ENCODE assay signal across 7 cellular contexts in the genomic region with DNA sequence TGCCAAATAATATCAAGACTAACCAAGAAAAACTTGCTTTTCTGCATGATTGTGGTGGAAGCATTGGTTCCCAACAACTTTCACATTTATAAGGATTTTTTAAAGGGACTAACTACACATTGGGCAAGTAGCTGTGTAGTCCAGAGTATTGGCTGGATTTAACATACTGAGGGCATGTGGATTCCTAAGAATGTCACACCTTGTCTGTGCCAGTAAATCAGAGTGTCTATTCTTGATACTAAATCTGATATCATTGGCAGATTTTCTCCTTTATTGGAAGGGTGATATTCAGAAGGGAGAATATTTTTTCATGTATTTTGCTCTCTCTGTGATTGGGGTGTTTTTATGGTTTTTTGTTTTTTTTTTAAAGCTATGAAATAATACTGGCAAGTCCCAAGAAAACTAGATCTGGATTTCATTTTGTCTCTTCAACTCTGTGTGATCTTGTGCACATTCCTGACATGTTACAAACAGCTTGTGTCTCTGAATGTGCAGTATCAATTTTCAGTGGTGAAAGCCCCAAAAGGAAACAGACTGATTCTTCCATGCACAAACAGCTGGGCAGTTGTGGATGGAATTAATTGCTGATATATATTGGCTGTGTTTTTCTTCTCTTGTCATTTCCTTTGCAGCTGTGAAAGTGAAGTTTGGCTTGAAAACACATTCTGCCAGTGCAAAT.
A peak's percentile ranks its signal among the peaks of the same experiment; 100 is the strongest.
DNase-seq lines count a peak whose midpoint lies in the region; ATAC-seq and TF ChIP-seq lines count a peak whose summit lies in the region.

No MANE protein-coding gene starts in this region.

- no peak for DNase-seq in HL-60 (ENCODE audit: low read depth in 1 of 2, low spot score in 1 of 2)
- peak in 1 of 5 donors; percentile 16 for DNase-seq in heart left ventricle
- peak; percentile 89 for DNase-seq in stromal cell of bone marrow (ENCODE audit: low read depth)
- DNase-seq in stimulated activated naive CD4-positive, alpha-beta T cell (lab: John Stamatoyannopoulos, UW) = no peak
- no peak for DNase-seq in head of caudate nucleus

- no peak for ATAC-seq in activated T-helper 17 cell treated with anti-CD3 and anti-CD28 coated beads, Interleukin-2, amount 50 U/mL, for 72 hours (replicated peaks)
- ATAC-seq in heart left ventricle = peak; percentile 24 to 64 (median 55)
- no peak for ATAC-seq in GM21390 (IDR thresholded peaks at IDR 0.05; ENCODE audit: unreplicated experiment)

- H3K27ac Mint-ChIP-seq in activated T-helper 17 cell treated with anti-CD3 and anti-CD28 coated beads, Interleukin-2, amount 50 U/mL, for 72 hours = peak overlapping the region; percentile 68

- TF ChIP-seq POLR2A in heart left ventricle (IDR thresholded peaks at IDR 0.05) = no peak

- no peaks in the 10 kb centered on the region for H3K9me3 Mint-ChIP-seq in activated T-helper 17 cell treated with anti-CD3 and anti-CD28 coated beads, Interleukin-2, amount 50 U/mL, for 72 hours

- H3K36me3 ChIP-seq in heart left ventricle = no peaks in the 10 kb centered on the region

- H3K27ac ChIP-seq in HL-60 (replicated peaks) = peak overlapping the region; percentile 93
- H3K27ac ChIP-seq in heart left ventricle = peak overlapping the region; percentile 32 to 90 (median 82)

- no peaks in the 10 kb centered on the region for H3K36me3 Mint-ChIP-seq in activated T-helper 17 cell treated with anti-CD3 and anti-CD28 coated beads, Interleukin-2, amount 50 U/mL, for 72 hours (ENCODE audit: low read depth)

- peaks cover 53% of the 10 kb centered on the region for H3K4me1 Mint-ChIP-seq in activated T-helper 17 cell treated with anti-CD3 and anti-CD28 coated beads, Interleukin-2, amount 50 U/mL, for 72 hours

- peak overlapping the region; percentile 75 for H3K4me3 Mint-ChIP-seq in activated T-helper 17 cell treated with anti-CD3 and anti-CD28 coated beads, Interleukin-2, amount 50 U/mL, for 72 hours

- H3K9me3 ChIP-seq in heart left ventricle = no peaks in the 10 kb centered on the region

- H3K4me3 ChIP-seq in HL-60 (replicated peaks; ENCODE audit: insufficient read depth, low read length) = no peak overlapping the region
- peak overlapping the region in 2 of 12 donors; percentile 2 to 5 for H3K4me3 ChIP-seq in heart left ventricle

- H3K27me3 Mint-ChIP-seq in activated T-helper 17 cell treated with anti-CD3 and anti-CD28 coated beads, Interleukin-2, amount 50 U/mL, for 72 hours = no peaks in the 10 kb centered on the region

- H3K4me1 ChIP-seq in heart left ventricle = peaks cover 21 to 97% (median 83%) of the 10 kb centered on the region in 12 donors

- TF ChIP-seq CTCF in HL-60 (IDR thresholded peaks at IDR 0.05; ENCODE audit: insufficient read depth, low read length) (no peak), heart left ventricle (IDR thresholded peaks at IDR 0.05) (no peak)

- H3K27me3 ChIP-seq in HL-60 (ENCODE audit: insufficient read depth, poor library complexity, severe bottlenecking) (no peaks in the 10 kb centered on the region), heart left ventricle (no peaks in the 10 kb centered on the region)

- intact Hi-C loops in heart left ventricle (cut with DNase I) (loop anchor here in 5 of 10 donors (1.0 to 10.0 kb wide), 4 partner anchors 60 to 68 kb away; a partner anchor contains a TSS), head of caudate nucleus (cut with DNase I) (no loop called here)

Comparison
In these comparisons a context has a peak if more than half of its experiments do, and no peak if none do; other contexts are left out.
1. ATAC-seq: peak in heart left ventricle (4 of 4); none in activated T-helper 17 cell treated with anti-CD3 and anti-CD28 coated beads, Interleukin-2, amount 50 U/mL, for 72 hours (single experiment) and GM21390 (single experiment).